9 cellular contexts compared by ENCODE assay signal in genomic region chr15:28789401-28790114, GRCh38. TPM values are rescaled to one million over a fixed set of nuclear protein-coding genes. Genes with fewer than 3 reads are reported as not detected.
DNase-seq lines count a peak whose midpoint lies in the region; TF ChIP-seq lines count a peak whose summit lies in the region.
"Not testable (repeated sequence)": the region's sequence is repeated elsewhere in the genome, so short reads cannot be mapped to it uniquely, and the experiment has no call there.
"Had no signal": no experiment of that assay in that cellular context is flagged by ENCODE, and none has a peak within 500 bp of the region (broad histone marks: within the 10 kb centered on the region; RNA-seq: fewer than 3 reads in every experiment).

No MANE protein-coding gene starts in this region.

- not testable (repeated sequence) for H3K36me3 ChIP-seq in BE2C; kidney epithelial cell (ENCODE audit: control insufficient read depth, insufficient read depth, low read length)

- not testable (repeated sequence) for H3K4me1 ChIP-seq in BE2C

- TF ChIP-seq CTCF in BE2C (IDR thresholded peaks at IDR 0.05; ENCODE audit: low read depth, low read length) = not testable (repeated sequence)
- peak; percentile 33 for TF ChIP-seq CTCF in LNCaP clone FGC (IDR thresholded peaks at IDR 0.05; ENCODE audit: control insufficient read depth, extremely low read depth, insufficient read depth)
- peak; percentile 27 for TF ChIP-seq CTCF in fibroblast of pulmonary artery (IDR thresholded peaks at IDR 0.05; ENCODE audit: low read length, missing control alignments)
- TF ChIP-seq CTCF in kidney epithelial cell (IDR thresholded peaks at IDR 0.05; ENCODE audit: insufficient read depth, low read length, poor library complexity, severe bottlenecking) = peak; percentile 53

- not testable (repeated sequence) for H3K27me3 ChIP-seq in BE2C; kidney epithelial cell (ENCODE audit: control insufficient read depth, insufficient read depth, low read length)

- peak overlapping the region; percentile 45 for H3K4me3 ChIP-seq in BE2C (ENCODE audit: low read depth, low read length)
- H3K4me3 ChIP-seq in LNCaP clone FGC (ENCODE audit: low read depth, low read length); fibroblast of pulmonary artery (replicated peaks; ENCODE audit: low read depth, low read length); kidney epithelial cell (ENCODE audit: low read depth, low read length): not testable (repeated sequence)

- DNase-seq in BE2C; LNCaP clone FGC (ENCODE audit: low read depth); fibroblast of pulmonary artery (ENCODE audit: low read depth); kidney epithelial cell (ENCODE audit: low read depth): not testable (repeated sequence)
- DNase-seq in NCI-H510A treated with DMSO at 0.1 percent for 48 hours (lab: John Stamatoyannopoulos, UW) = peak; percentile 73
- DNase-seq in activated CD4-positive, alpha-beta T cell treated with anti-CD3 and anti-CD28 coated beads for 4 hours = peak; percentile 28 to 40
- peak; percentile 16 for DNase-seq in activated naive CD4-positive, alpha-beta T cell treated with anti-CD3 and anti-CD28 coated beads, Interleukin-2, amount 50 U/mL, for 16 hours
- peak; percentile 24 for DNase-seq in stimulated activated CD4-positive, alpha-beta T cell treated with anti-CD3 and anti-CD28 coated beads, Interleukin-15, amount 100 ng/mL, for 24 hours

- H3K9me3 ChIP-seq in BE2C = not testable (repeated sequence)

RNA-seq across cellular contexts. Expression of gene GOLGA6L7, which starts 58.9 kb away (rescaled TPM):
- 0.85 TPM for polyA plus RNA-seq in BE2C (2012; ENCODE audit: insufficient read depth, insufficient read length, low read depth)
- not detected in 2 replicates for total RNA-seq in kidney epithelial cell
- total RNA-seq: HT1080 had no signal
